In genomic region chr13:73767191-73767741, GRCh38 we compare ENCODE assay signal across 8 cellular contexts.
A peak's percentile ranks its signal among the peaks of the same experiment; 100 is the strongest.
DNase-seq lines count a peak whose midpoint lies in the region; ATAC-seq and TF ChIP-seq lines count a peak whose summit lies in the region.

No MANE protein-coding gene starts in this region.

- no peaks in the 10 kb centered on the region for H3K27me3 ChIP-seq in spleen (replicated peaks in 1 of 7)

- DNase-seq in NCI-H748 (lab: John Stamatoyannopoulos, UW; ENCODE audit: unreplicated experiment) (peak; percentile 57), NCI-H748 treated with DMSO at 0.1 percent for 48 hours (lab: John Stamatoyannopoulos, UW) (no peak), NCI-H345 treated with DMSO at 0.1 percent for 48 hours (lab: John Stamatoyannopoulos, UW; ENCODE audit: unreplicated experiment) (peak; percentile 82), fibroblast of peridontal ligament (ENCODE audit: extremely low read depth) (peak; percentile 57), spleen (no peak), SHP77 treated with DMSO at 0.1 percent for 48 hours (lab: John Stamatoyannopoulos, UW) (no peak)
- no peak for DNase-seq in NK-92 treated with Interleukin-12 subunit alpha and Interleukin-12 subunit beta, amount 100 ng/mL, for 24 hours (lab: John Stamatoyannopoulos, UW)

- no peak overlapping the region for H3K4me3 ChIP-seq in spleen

- intact Hi-C loops in spleen (cut with DNase I; ENCODE audit: low total_unique reads) = no loop called here

- H3K9me3 ChIP-seq in spleen = no peaks in the 10 kb centered on the region

- H3K4me1 ChIP-seq in spleen = peaks cover 18 to 44% (median 32%) of the 10 kb centered on the region in 6 donors

- peak overlapping the region in 7 of 8 donors; percentile 15 to 84 (median 78) for H3K27ac ChIP-seq in spleen

- ATAC-seq in HG02571 (IDR thresholded peaks at IDR 0.05; ENCODE audit: unreplicated experiment) = no peak

- TF ChIP-seq POLR2A in spleen (IDR thresholded peaks at IDR 0.05) = no peak

- peaks cover 0 to 15% (median 0%) of the 10 kb centered on the region in 6 donors for H3K36me3 ChIP-seq in spleen

- 37 to 54% (median 50%) methylated on average over 3 of the region's 3 CpGs for WGBS in spleen, 5 donors

- TF ChIP-seq CTCF in spleen (IDR thresholded peaks at IDR 0.05 in 8 of 11, conservative IDR thresholded peaks at IDR 0.05 in 3 of 11) = no peak

Comparison
In these comparisons a context has a peak if more than half of its experiments do, and no peak if none do; other contexts are left out.
1. DNase-seq: peak in NCI-H748 (single experiment), NCI-H345 treated with DMSO at 0.1 percent for 48 hours (single experiment) and fibroblast of peridontal ligament (single experiment); none in NCI-H748 treated with DMSO at 0.1 percent for 48 hours (single experiment), spleen (single experiment), SHP77 treated with DMSO at 0.1 percent for 48 hours (single experiment) and NK-92 treated with Interleukin-12 subunit alpha and Interleukin-12 subunit beta, amount 100 ng/mL, for 24 hours (single experiment).